ENCODE assay signal across 1 cellular context in genomic region chr5:55994998-55995914, GRCh38.
TF ChIP-seq lines count a peak whose summit lies in the region.

No MANE protein-coding gene starts in this region.

TF ChIP-seq in HepG2, 621 proteins besides CTCF, POLR2A, EP300 and RAD21 (continued from another document and continues in another):
- TF ChIP-seq ZNF414 (CRISPR knock-in tag; IDR thresholded peaks at IDR 0.05) = peak; percentile 64
- TF ChIP-seq ZFP36L1 (CRISPR knock-in tag; IDR thresholded peaks at IDR 0.05) = peak; percentile 55
- no peak for TF ChIP-seq XRCC5 (optimal IDR thresholded peaks at IDR 0.05; ENCODE audit: low read length)
- TF ChIP-seq ZNF441 (CRISPR knock-in tag; IDR thresholded peaks at IDR 0.05; ENCODE audit: borderline replicate concordance) = peak; percentile 95
- TF ChIP-seq ZNF256 (CRISPR knock-in tag; conservative IDR thresholded peaks at IDR 0.05) = no peak
- no peak for TF ChIP-seq ZNF318 (CRISPR knock-in tag; IDR thresholded peaks at IDR 0.05)
- TF ChIP-seq SPEN (CRISPR knock-in tag; IDR thresholded peaks at IDR 0.05; ENCODE audit: low read depth) = peak; percentile 60
- 0 out of 2 replicates have a peak, but pooled peaks have one; percentile 28 for TF ChIP-seq TOPORS (CRISPR knock-in tag; IDR thresholded peaks at IDR 0.05)
- no peak for TF ChIP-seq FOXK2 (IDR thresholded peaks at IDR 0.05)
- TF ChIP-seq ZNF776 (CRISPR knock-in tag; IDR thresholded peaks at IDR 0.05) = peak; percentile 82; the same call in 1 of the 2 replicates
- TF ChIP-seq KLF15 (CRISPR knock-in tag; IDR thresholded peaks at IDR 0.05; ENCODE audit: borderline replicate concordance) = no peak
- TF ChIP-seq, protein P1, sequence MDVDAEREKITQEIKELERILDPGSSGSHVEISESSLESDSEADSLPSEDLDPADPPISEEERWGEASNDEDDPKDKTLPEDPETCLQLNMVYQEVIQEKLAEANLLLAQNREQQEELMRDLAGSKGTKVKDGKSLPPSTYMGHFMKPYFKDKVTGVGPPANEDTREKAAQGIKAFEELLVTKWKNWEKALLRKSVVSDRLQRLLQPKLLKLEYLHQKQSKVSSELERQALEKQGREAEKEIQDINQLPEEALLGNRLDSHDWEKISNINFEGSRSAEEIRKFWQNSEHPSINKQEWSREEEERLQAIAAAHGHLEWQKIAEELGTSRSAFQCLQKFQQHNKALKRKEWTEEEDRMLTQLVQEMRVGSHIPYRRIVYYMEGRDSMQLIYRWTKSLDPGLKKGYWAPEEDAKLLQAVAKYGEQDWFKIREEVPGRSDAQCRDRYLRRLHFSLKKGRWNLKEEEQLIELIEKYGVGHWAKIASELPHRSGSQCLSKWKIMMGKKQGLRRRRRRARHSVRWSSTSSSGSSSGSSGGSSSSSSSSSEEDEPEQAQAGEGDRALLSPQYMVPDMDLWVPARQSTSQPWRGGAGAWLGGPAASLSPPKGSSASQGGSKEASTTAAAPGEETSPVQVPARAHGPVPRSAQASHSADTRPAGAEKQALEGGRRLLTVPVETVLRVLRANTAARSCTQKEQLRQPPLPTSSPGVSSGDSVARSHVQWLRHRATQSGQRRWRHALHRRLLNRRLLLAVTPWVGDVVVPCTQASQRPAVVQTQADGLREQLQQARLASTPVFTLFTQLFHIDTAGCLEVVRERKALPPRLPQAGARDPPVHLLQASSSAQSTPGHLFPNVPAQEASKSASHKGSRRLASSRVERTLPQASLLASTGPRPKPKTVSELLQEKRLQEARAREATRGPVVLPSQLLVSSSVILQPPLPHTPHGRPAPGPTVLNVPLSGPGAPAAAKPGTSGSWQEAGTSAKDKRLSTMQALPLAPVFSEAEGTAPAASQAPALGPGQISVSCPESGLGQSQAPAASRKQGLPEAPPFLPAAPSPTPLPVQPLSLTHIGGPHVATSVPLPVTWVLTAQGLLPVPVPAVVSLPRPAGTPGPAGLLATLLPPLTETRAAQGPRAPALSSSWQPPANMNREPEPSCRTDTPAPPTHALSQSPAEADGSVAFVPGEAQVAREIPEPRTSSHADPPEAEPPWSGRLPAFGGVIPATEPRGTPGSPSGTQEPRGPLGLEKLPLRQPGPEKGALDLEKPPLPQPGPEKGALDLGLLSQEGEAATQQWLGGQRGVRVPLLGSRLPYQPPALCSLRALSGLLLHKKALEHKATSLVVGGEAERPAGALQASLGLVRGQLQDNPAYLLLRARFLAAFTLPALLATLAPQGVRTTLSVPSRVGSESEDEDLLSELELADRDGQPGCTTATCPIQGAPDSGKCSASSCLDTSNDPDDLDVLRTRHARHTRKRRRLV (CRISPR knock-in tag; IDR thresholded peaks at IDR 0.05) = 0 out of 2 replicates have a peak, but pooled peaks have one; percentile 34
- TF ChIP-seq DR1 (CRISPR knock-in tag; IDR thresholded peaks at IDR 0.05) = no peak
- TF ChIP-seq FOXO1 (CRISPR knock-in tag; IDR thresholded peaks at IDR 0.05) = no peak
- no peak for TF ChIP-seq ATF5 (CRISPR knock-in tag; IDR thresholded peaks at IDR 0.05; ENCODE audit: low read depth)
- TF ChIP-seq CEBPG (CRISPR knock-in tag; IDR thresholded peaks at IDR 0.05) = no peak; the same call in 1 of the 2 replicates
- 0 out of 2 replicates have a peak, but pooled peaks have one; percentile 28 for TF ChIP-seq DNMT3B (CRISPR knock-in tag; conservative IDR thresholded peaks at IDR 0.05)
- TF ChIP-seq ZNF335 (CRISPR knock-in tag; IDR thresholded peaks at IDR 0.05) = peak; percentile 33; the same call in 1 of the 2 replicates
- TF ChIP-seq, protein P2, sequence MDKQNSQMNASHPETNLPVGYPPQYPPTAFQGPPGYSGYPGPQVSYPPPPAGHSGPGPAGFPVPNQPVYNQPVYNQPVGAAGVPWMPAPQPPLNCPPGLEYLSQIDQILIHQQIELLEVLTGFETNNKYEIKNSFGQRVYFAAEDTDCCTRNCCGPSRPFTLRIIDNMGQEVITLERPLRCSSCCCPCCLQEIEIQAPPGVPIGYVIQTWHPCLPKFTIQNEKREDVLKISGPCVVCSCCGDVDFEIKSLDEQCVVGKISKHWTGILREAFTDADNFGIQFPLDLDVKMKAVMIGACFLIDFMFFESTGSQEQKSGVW (CRISPR knock-in tag; IDR thresholded peaks at IDR 0.05; ENCODE audit: borderline replicate concordance) = no peak
- no peak; the same call in 1 of the 2 replicates for TF ChIP-seq IRF1 (CRISPR knock-in tag; IDR thresholded peaks at IDR 0.05; ENCODE audit: low read depth)
- no peak; the same call in 1 of the 2 replicates for TF ChIP-seq NFKB2 (CRISPR knock-in tag; IDR thresholded peaks at IDR 0.05; ENCODE audit: borderline replicate concordance)
- TF ChIP-seq ZSCAN31 (CRISPR knock-in tag; IDR thresholded peaks at IDR 0.05; ENCODE audit: low read depth) = peak; percentile 78
- TF ChIP-seq, protein P3, sequence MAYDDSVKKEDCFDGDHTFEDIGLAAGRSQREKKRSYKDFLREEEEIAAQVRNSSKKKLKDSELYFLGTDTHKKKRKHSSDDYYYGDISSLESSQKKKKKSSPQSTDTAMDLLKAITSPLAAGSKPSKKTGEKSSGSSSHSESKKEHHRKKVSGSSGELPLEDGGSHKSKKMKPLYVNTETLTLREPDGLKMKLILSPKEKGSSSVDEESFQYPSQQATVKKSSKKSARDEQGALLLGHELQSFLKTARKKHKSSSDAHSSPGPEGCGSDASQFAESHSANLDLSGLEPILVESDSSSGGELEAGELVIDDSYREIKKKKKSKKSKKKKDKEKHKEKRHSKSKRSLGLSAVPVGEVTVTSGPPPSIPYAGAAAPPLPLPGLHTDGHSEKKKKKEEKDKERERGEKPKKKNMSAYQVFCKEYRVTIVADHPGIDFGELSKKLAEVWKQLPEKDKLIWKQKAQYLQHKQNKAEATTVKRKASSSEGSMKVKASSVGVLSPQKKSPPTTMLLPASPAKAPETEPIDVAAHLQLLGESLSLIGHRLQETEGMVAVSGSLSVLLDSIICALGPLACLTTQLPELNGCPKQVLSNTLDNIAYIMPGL (CRISPR knock-in tag; IDR thresholded peaks at IDR 0.05; ENCODE audit: borderline replicate concordance in 1 of 2, low read depth in 1 of 2) = peak in 1 of 2 experiments; percentile 91; a peak in 3 of 4 replicates
- peak; percentile 61; the same call in 1 of the 2 replicates for TF ChIP-seq YEATS2 (CRISPR knock-in tag; IDR thresholded peaks at IDR 0.05; ENCODE audit: borderline replicate concordance)
- peak; percentile 91 for TF ChIP-seq RXRB (CRISPR knock-in tag; IDR thresholded peaks at IDR 0.05; ENCODE audit: borderline replicate concordance)
- TF ChIP-seq TBP (CRISPR knock-in tag; IDR thresholded peaks at IDR 0.05) = no peak
- no peak; the same call in 1 of the 2 replicates for TF ChIP-seq HES4 (CRISPR knock-in tag; IDR thresholded peaks at IDR 0.05; ENCODE audit: borderline replicate concordance)
- TF ChIP-seq KLF13 (CRISPR knock-in tag; IDR thresholded peaks at IDR 0.05) = no peak
- 0 out of 2 replicates have a peak, but pooled peaks have one; percentile 38 for TF ChIP-seq ZNF605 (CRISPR knock-in tag; IDR thresholded peaks at IDR 0.05)
